Comparison of ENCODE assay signal across 1 cellular context in genomic region chr1:37553598-37553926, GRCh38.
TF ChIP-seq lines count a peak whose summit lies in the region.

No MANE protein-coding gene starts in this region.

TF ChIP-seq in K562, 482 proteins besides CTCF, POLR2A, EP300 and RAD21:
- TF ChIP-seq CHD4 (IDR thresholded peaks at IDR 0.05; ENCODE audit: insufficient read depth, insufficient replicate concordance, low read depth, low read length, poor library complexity, severe bottlenecking) = no peak
- 0 out of 2 replicates have a peak, but pooled peaks have one; percentile 63 for TF ChIP-seq ZNF232 (CRISPR knock-in tag; IDR thresholded peaks at IDR 0.05)
- TF ChIP-seq PHTF2 (CRISPR knock-in tag; IDR thresholded peaks at IDR 0.05) = no peak
- TF ChIP-seq TEAD4 (IDR thresholded peaks at IDR 0.05; ENCODE audit: low read length) = peak; percentile 15; the same call in 1 of the 2 replicates
- TF ChIP-seq TEAD4 (CRISPR knock-in tag; IDR thresholded peaks at IDR 0.05; ENCODE audit: borderline replicate concordance) = no peak
TF ChIP-seq in K562: peak in this region for 2.
